Comparison of ENCODE assay signal across 8 cellular contexts in genomic region chr6:1313755-1314503, GRCh38. TPM values are rescaled to one million over a fixed set of nuclear protein-coding genes. Genes with fewer than 3 reads are reported as not detected.
DNase-seq lines count a peak whose midpoint lies in the region; ATAC-seq and TF ChIP-seq lines count a peak whose summit lies in the region.

No MANE protein-coding gene starts in this region.

- peaks cover 56 to 58% of the 10 kb centered on the region in 2 donors for H3K27me3 Mint-ChIP-seq in natural killer cell (ENCODE audit: low read depth in 2 of 2)

- H3K27ac Mint-ChIP-seq in natural killer cell: no peak overlapping the region

- 8 to 11% methylated on average over 26 to 32 of the region's 46 CpGs for WGBS in lower leg skin, 2 donors

- peak; percentile 93 for DNase-seq in D341Med (ENCODE audit: low spot score)
- no peak for DNase-seq in LNCaP clone FGC (ENCODE audit: low read depth)
- DNase-seq in coronary artery (ENCODE audit: low spot score): no peak
- DNase-seq in natural killer cell: no peak
- no peak for DNase-seq in cerebellum (ENCODE audit: low spot score)
- no peak for DNase-seq in NCI-H1694 treated with DMSO at 0.1 percent for 48 hours (lab: John Stamatoyannopoulos, UW)
- DNase-seq in Kasumi-1 (lab: John Stamatoyannopoulos, UW): no peak
- DNase-seq in lower leg skin (ENCODE audit: low spot score in 2 of 2): no peak

- no peak overlapping the region for H3K27ac ChIP-seq in coronary artery

- TF ChIP-seq CTCF in LNCaP clone FGC (IDR thresholded peaks at IDR 0.05; ENCODE audit: control insufficient read depth, extremely low read depth, insufficient read depth) (peak; percentile 65), coronary artery (IDR thresholded peaks at IDR 0.05) (no peak), natural killer cell (IDR thresholded peaks at IDR 0.05) (no peak), lower leg skin (IDR thresholded peaks at IDR 0.05) (no peak)

- peaks cover 12 to 21% of the 10 kb centered on the region in 2 donors for H3K4me1 Mint-ChIP-seq in natural killer cell

- peak overlapping the region; percentile 9 for H3K4me3 Mint-ChIP-seq in natural killer cell

- intact Hi-C loops in natural killer cell (cut with micrococcal nuclease): no loop called here
- intact Hi-C loops in lower leg skin (cut with DNase I; ENCODE audit: low total_unique reads): loop anchor here (10.0 kb wide), 1 partner anchor 229 kb away; no protein-coding TSS in a partner anchor

- peak in 1 of 3 donors; percentile 39 for ATAC-seq in natural killer cell

- H3K9me3 Mint-ChIP-seq in natural killer cell: no peaks in the 10 kb centered on the region

- TF ChIP-seq POLR2A in lower leg skin (IDR thresholded peaks at IDR 0.05): no peak

- no peaks in the 10 kb centered on the region for H3K36me3 Mint-ChIP-seq in natural killer cell

- H3K4me3 ChIP-seq in LNCaP clone FGC (ENCODE audit: low read depth, low read length) (no peak overlapping the region), coronary artery (peak overlapping the region; percentile 69), lower leg skin (ENCODE audit: low read depth, poor library complexity, severe bottlenecking) (no peak overlapping the region)

RNA-seq across cellular contexts. Expression of gene FOXQ1, which starts 2.0 kb away (rescaled TPM):
- total RNA-seq in natural killer cell: not detected
- 2.4 TPM for total RNA-seq in cerebellum
- total RNA-seq in lower leg skin: 100 to 1,000 TPM in 2 of 4 donors, 10 to 100 TPM in 2; 54.1 to 117 (median 89.5) TPM

Comparison
In these comparisons a context has a peak if more than half of its experiments do, and no peak if none do; other contexts are left out.
1. RNA of gene FOXQ1, which starts 2.0 kb away (total RNA-seq): 54.1 to 117 TPM in lower leg skin; 2.4 TPM in cerebellum (single experiment) and not detected in natural killer cell; every median in the first group is over 10 times any median in the second.